ENCODE assay signal across 8 cellular contexts in the genomic region with DNA sequence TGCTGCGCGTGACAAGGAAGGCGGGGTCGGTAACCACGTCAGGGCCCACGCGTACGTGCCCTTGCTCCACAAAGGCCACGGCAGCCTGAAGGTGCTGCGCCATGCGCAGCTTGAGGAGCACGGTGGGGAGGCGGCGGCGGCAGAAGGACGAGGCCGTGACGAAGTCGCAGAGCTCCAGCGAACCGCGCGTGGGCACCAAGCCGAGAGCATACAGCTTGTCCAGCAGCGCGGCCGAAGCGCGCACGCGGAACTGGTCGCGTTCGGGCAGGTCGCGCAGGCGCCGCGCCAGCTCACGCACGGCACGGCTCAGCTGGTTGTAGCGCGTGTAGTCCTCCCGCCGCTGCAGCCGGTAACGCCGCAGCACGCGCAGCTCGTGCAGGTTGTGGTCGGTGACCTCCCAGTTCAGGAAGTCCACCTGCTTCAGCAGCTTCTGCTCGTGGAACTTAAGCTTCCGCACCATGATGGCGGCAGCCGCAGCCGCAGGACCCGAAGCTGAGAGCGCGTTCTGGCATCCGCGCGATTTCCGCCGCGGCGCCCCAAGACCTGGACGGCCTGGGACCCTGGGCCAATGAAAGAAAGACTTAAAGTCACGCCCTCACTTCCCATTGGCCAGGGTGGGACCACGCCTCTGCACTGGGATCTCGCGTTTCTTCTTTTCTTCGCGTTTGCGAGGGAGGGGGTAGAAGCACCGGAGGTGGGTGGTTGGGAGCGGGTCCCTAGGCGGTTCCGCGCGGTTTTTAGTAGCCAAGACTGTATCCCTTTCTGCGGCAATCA. TPM values are rescaled to one million over a fixed set of nuclear protein-coding genes. Genes with fewer than 3 reads are reported as not detected.
A peak's percentile ranks its signal among the peaks of the same experiment; 100 is the strongest.
DNase-seq lines count a peak whose midpoint lies in the region; ATAC-seq, FAIRE-seq and TF ChIP-seq lines count a peak whose summit lies in the region.

Gene IMP3, minus strand, starts transcription at position 516 of the 774 bp plus-strand sequence. Its CDS starts 56 bp downstream, at position 460.

- TF ChIP-seq POLR2A in GM12891 (IDR thresholded peaks at IDR 0.05; ENCODE audit: low read depth, low read length): peak; percentile 95

- peak within 1 kb of the TSS; percentile 61 for H3K27ac ChIP-seq in adipose tissue (ENCODE audit: low read depth, low read length)

- H3K4me1 Mint-ChIP-seq in T-cell (peaks cover 38 to 51% (median 39%) of the 10 kb centered on the region in 3 donors), type B pancreatic cell (ENCODE audit: unreplicated experiment) (peaks cover 20% of the 10 kb centered on the region)

- DNase-seq in GM12891 (ENCODE audit: insufficient read length, low spot score) (peak; percentile 94), NCI-H1436 treated with DMSO at 0.1 percent for 48 hours (lab: John Stamatoyannopoulos, UW) (peak; percentile 94), T-cell (peak; percentile 79 to 94 (median 92)), cardiac septum (ENCODE audit: low spot score) (peak; percentile 97), pons (ENCODE audit: low spot score) (peak; percentile 98), type B pancreatic cell (ENCODE audit: extremely low spot score, unreplicated experiment) (peak; percentile 93)

- H3K27me3 Mint-ChIP-seq in T-cell: no peaks in the 10 kb centered on the region
- no peaks in the 10 kb centered on the region for H3K27me3 Mint-ChIP-seq in type B pancreatic cell

- no peaks in the 10 kb centered on the region for H3K9me3 Mint-ChIP-seq in T-cell
- no peaks in the 10 kb centered on the region for H3K9me3 Mint-ChIP-seq in type B pancreatic cell

- FAIRE-seq in GM12891 (lab: Jason Lieb, UNC): peak; percentile 95

- intact Hi-C loops in cardiac septum (cut with DNase I): loop anchor here (1.0 to 2.0 kb wide), 2 partner anchors 15 to 45 kb away; partner anchors contain the start of gene SNUPN

- H3K36me3 Mint-ChIP-seq in T-cell (peaks cover 9% of the 10 kb centered on the region), type B pancreatic cell (no peaks in the 10 kb centered on the region)

- H3K4me3 Mint-ChIP-seq in T-cell: peak within 1 kb of the TSS; percentile 91 to 93 (median 91)
- H3K4me3 Mint-ChIP-seq in type B pancreatic cell: peak within 1 kb of the TSS; percentile 95

- CTCF ChIA-PET in T-cell (lab: Charles Lee): interaction anchor here in 1 of 2 donors (0.7 to 3.4 kb wide), 11 partner anchors 10 to 272 kb away, joined by 3 to 28 read pairs (median 11); partner anchors contain the start of genes MAN2C1, SIN3A and SNUPN

- peak; percentile 94 for ATAC-seq in HG02840 (IDR thresholded peaks at IDR 0.05; ENCODE audit: low FRiP score, unreplicated experiment)
- ATAC-seq in T-cell (replicated peaks in 1 of 4): peak; percentile 89 to 95 (median 92)

- POLR2A ChIA-PET in T-cell (lab: Charles Lee): interaction anchor here (0.5 to 1.6 kb wide), 9 partner anchors 13 to 189 kb away, joined by 3 to 11 read pairs (median 4); partner anchors contain the start of genes SIN3A (in 2 of the 2), PTPN9 (in 1 of the 2) and SNUPN (in 1 of the 2)

- WGBS in adipose tissue, 3 donors: 0 to 1% (median 0%) methylated on average over 78 to 83 of the region's 83 CpGs

- H3K27ac Mint-ChIP-seq in T-cell (peak within 1 kb of the TSS; percentile 94 to 95), type B pancreatic cell (peak within 1 kb of the TSS; percentile 91)

- TF ChIP-seq CTCF in type B pancreatic cell (conservative IDR thresholded peaks at IDR 0.05): no peak

TF ChIP-seq in GM12891, 5 proteins besides CTCF, POLR2A, EP300 and RAD21:
- peak; percentile 98 for TF ChIP-seq POLR2AphosphoS5 (IDR thresholded peaks at IDR 0.05; ENCODE audit: low read depth, low read length)
- TF ChIP-seq POU2F2 (IDR thresholded peaks at IDR 0.05; ENCODE audit: low read depth, low read length): peak; percentile 74; the same call in 1 of the 2 replicates
- TF ChIP-seq TAF1 (IDR thresholded peaks at IDR 0.05; ENCODE audit: low read depth, low read length): peak; percentile 92
- no peak for TF ChIP-seq PAX5 (IDR thresholded peaks at IDR 0.05; ENCODE audit: insufficient read depth, low read length, severe bottlenecking)
- peak; percentile 24; the same call in 1 of the 2 replicates for TF ChIP-seq SPI1 (IDR thresholded peaks at IDR 0.05; ENCODE audit: low read depth, low read length)

RNA-seq across cellular contexts. Expression of gene IMP3, which starts in this region (rescaled TPM):
- polyA plus RNA-seq in GM12891 (2012; ENCODE audit: low read depth, missing spikeins): 62.4 TPM
- total RNA-seq in T-cell: 10 to 100 TPM; 39.6 to 86.6 (median 81.8) TPM
- 10 to 100 TPM; 45.6 to 60.4 (median 58.8) TPM for polyA plus RNA-seq in adipose tissue
- 30.0 TPM for total RNA-seq in cardiac septum
- total RNA-seq in type B pancreatic cell (ENCODE audit: low replicate concordance): 68.4 and 75.2 TPM in 2 replicates

Comparison
In these comparisons a context has a peak if more than half of its experiments do, and no peak if none do; other contexts are left out.
1. Peak in every context shown above with its lines: DNase-seq, ATAC-seq and H3K27ac ChIP-seq.